Comparison of ENCODE assay signal across 8 cellular contexts in genomic region chr17:65013613-65014391, GRCh38. TPM values are rescaled to one million over a fixed set of nuclear protein-coding genes. Genes with fewer than 3 reads are reported as not detected.
DNase-seq lines count a peak whose midpoint lies in the region; ATAC-seq, FAIRE-seq and TF ChIP-seq lines count a peak whose summit lies in the region.

No MANE protein-coding gene starts in this region.

- no TSS peak for BruUV-seq in MCF 10A (replicated peaks; lab: Mats Ljungman, UMichigan)

- H3K27ac ChIP-seq in breast epithelium (peak overlapping the region in 1 of 2 donors; percentile 63), transverse colon (peak overlapping the region; percentile 34 to 54 (median 44)), SJCRH30 (no peak overlapping the region)

- peaks cover 31% of the 10 kb centered on the region for H3K4me1 Mint-ChIP-seq in MCF 10A (ENCODE audit: insufficient read depth, unreplicated experiment)
- H3K4me1 Mint-ChIP-seq in T-helper 17 cell: peaks cover 44% of the 10 kb centered on the region

- 71 to 75% methylated on average over 10 of the region's 10 CpGs for WGBS in transverse colon (ENCODE audit: low coverage in 1 of 2), 2 donors

- peaks cover 46% of the 10 kb centered on the region for H3K36me3 Mint-ChIP-seq in MCF 10A (ENCODE audit: insufficient read depth, unreplicated experiment)
- peaks cover 9% of the 10 kb centered on the region for H3K36me3 Mint-ChIP-seq in T-helper 17 cell (ENCODE audit: low read depth)

- H3K36me3 ChIP-seq in breast epithelium: no peaks in the 10 kb centered on the region
- peaks cover 0 to 9% (median 0%) of the 10 kb centered on the region in 4 donors for H3K36me3 ChIP-seq in transverse colon
- peaks cover 13% of the 10 kb centered on the region for H3K36me3 ChIP-seq in SJCRH30

- CTCF ChIA-PET in MCF 10A (lab: Yijun Ruan, JAX): interaction anchor here (0.6 to 1.4 kb wide), 3 partner anchors 8 to 123 kb away, joined by 4 to 8 read pairs (median 5); partner anchors contain the start of gene RGS9

- H3K27ac Mint-ChIP-seq in MCF 10A (ENCODE audit: low read depth, unreplicated experiment): peak overlapping the region; percentile 23
- peak overlapping the region; percentile 47 for H3K27ac Mint-ChIP-seq in T-helper 17 cell

- H3K4me1 ChIP-seq in breast epithelium (peaks cover 0 to 2% of the 10 kb centered on the region in 2 donors), transverse colon (peaks cover 14 to 47% (median 20%) of the 10 kb centered on the region in 4 donors), SJCRH30 (peaks cover 5% of the 10 kb centered on the region)

- H3K27me3 ChIP-seq in breast epithelium (no peaks in the 10 kb centered on the region), transverse colon (no peaks in the 10 kb centered on the region), SJCRH30 (no peaks in the 10 kb centered on the region)

- no peak for TF ChIP-seq EP300 in transverse colon (IDR thresholded peaks at IDR 0.05; ENCODE audit: low read depth)

- DNase-seq in MCF 10A (ENCODE audit: unreplicated experiment) (peak; percentile 76), breast epithelium (ENCODE audit: low spot score in 2 of 2) (no peak), T-helper 17 cell (no peak), fibroblast of villous mesenchyme (ENCODE audit: low read depth) (peak; percentile 95), transverse colon (no peak), SJCRH30 (no peak), GM12891 (ENCODE audit: insufficient read length, low spot score) (no peak)

- H3K4me3 ChIP-seq in breast epithelium (no peak overlapping the region), fibroblast of villous mesenchyme (ENCODE audit: low read depth, low read length) (no peak overlapping the region), transverse colon (no peak overlapping the region), SJCRH30 (no peak overlapping the region)

- ATAC-seq in T-helper 17 cell (peak; percentile 61), GM18519 (IDR thresholded peaks at IDR 0.05; ENCODE audit: low FRiP score, unreplicated experiment) (no peak)

- no peaks in the 10 kb centered on the region for H3K9me3 Mint-ChIP-seq in MCF 10A (ENCODE audit: unreplicated experiment)

- in situ Hi-C loops in transverse colon (cut with MboI; ENCODE audit: low pct_ligation_motif_present in 1 of 4, low pct_unique_long_range_greater_than_20kb in 1 of 4, low sequenced_read_pairs in 3 of 4): no loop called here

- H3K27me3 Mint-ChIP-seq in MCF 10A (ENCODE audit: insufficient read depth, unreplicated experiment): no peaks in the 10 kb centered on the region
- H3K27me3 Mint-ChIP-seq in T-helper 17 cell: no peaks in the 10 kb centered on the region

- intact Hi-C loops in MCF 10A (cut with micrococcal nuclease) (no loop called here), breast epithelium (cut with DNase I; ENCODE audit: low total_unique reads) (no loop called here), transverse colon (cut with DNase I; ENCODE audit: low total_unique reads) (no loop called here)

- no peak for TF ChIP-seq CTCF in MCF 10A (IDR thresholded peaks at IDR 0.05; ENCODE audit: unreplicated experiment)
- no peak for TF ChIP-seq CTCF in breast epithelium (IDR thresholded peaks at IDR 0.05)
- TF ChIP-seq CTCF in fibroblast of villous mesenchyme (IDR thresholded peaks at IDR 0.05; ENCODE audit: insufficient read depth, low read depth, low read length): no peak
- no peak for TF ChIP-seq CTCF in transverse colon (IDR thresholded peaks at IDR 0.05)

- POLR2A ChIA-PET in MCF 10A (lab: Yijun Ruan, JAX): interaction anchor here (0.6 to 2.2 kb wide), 12 partner anchors 8 to 1435 kb away, joined by 3 to 17 read pairs (median 4); no protein-coding TSS in a partner anchor

- H3K4me3 Mint-ChIP-seq in MCF 10A (ENCODE audit: unreplicated experiment) (no peak overlapping the region), T-helper 17 cell (peak overlapping the region; percentile 15)

- no peak for TF ChIP-seq POLR2A in breast epithelium (IDR thresholded peaks at IDR 0.05)
- TF ChIP-seq POLR2A in transverse colon (IDR thresholded peaks at IDR 0.05): no peak
- TF ChIP-seq POLR2A in GM12891 (IDR thresholded peaks at IDR 0.05; ENCODE audit: low read depth, low read length): no peak

- H3K9me3 ChIP-seq in breast epithelium: no peaks in the 10 kb centered on the region
- no peaks in the 10 kb centered on the region for H3K9me3 ChIP-seq in T-helper 17 cell (ENCODE audit: control insufficient read depth, low read length, poor library complexity, severe bottlenecking)
- no peaks in the 10 kb centered on the region for H3K9me3 ChIP-seq in transverse colon
- H3K9me3 ChIP-seq in SJCRH30 (replicated peaks): no peaks in the 10 kb centered on the region

- no peak for FAIRE-seq in GM12891 (lab: Jason Lieb, UNC)

TF ChIP-seq in GM12891, 5 proteins besides CTCF, POLR2A, EP300 and RAD21:
- TF ChIP-seq PAX5 (IDR thresholded peaks at IDR 0.05; ENCODE audit: insufficient read depth, low read length, severe bottlenecking): no peak
- TF ChIP-seq POU2F2 (IDR thresholded peaks at IDR 0.05; ENCODE audit: low read depth, low read length): no peak
- no peak for TF ChIP-seq POLR2AphosphoS5 (IDR thresholded peaks at IDR 0.05; ENCODE audit: low read depth, low read length)
- TF ChIP-seq SPI1 (IDR thresholded peaks at IDR 0.05; ENCODE audit: low read depth, low read length): no peak
- TF ChIP-seq TAF1 (IDR thresholded peaks at IDR 0.05; ENCODE audit: low read depth, low read length): no peak

RNA-seq across cellular contexts. Expression of gene GNA13, which starts 42.7 kb away (rescaled TPM):
- total RNA-seq in MCF 10A (2022) (32.1 and 33.2 TPM in 2 replicates), breast epithelium (10 to 100 TPM; 42.9 to 74.6 (median 47.8) TPM), T-helper 17 cell (100 to 1,000 TPM; 102 to 132 TPM), fibroblast of villous mesenchyme (62.5 and 82.5 TPM in 2 replicates), transverse colon (10 to 100 TPM; 37.8 to 89.4 (median 76.4) TPM)
- 39.6 and 41.1 TPM in 2 replicates for total RNA-seq in SJCRH30 (2014; rRNA removed; shearing (Covaris generic))
- polyA plus RNA-seq in GM12891 (2012; ENCODE audit: low read depth, missing spikeins): 19.4 TPM

Comparison
In these comparisons a context has a peak if more than half of its experiments do, and no peak if none do; other contexts are left out.
1. DNase-seq: peak in MCF 10A (single experiment) and fibroblast of villous mesenchyme (single experiment); none in breast epithelium (0 of 2), T-helper 17 cell (0 of 3), transverse colon (single experiment), SJCRH30 (0 of 2) and GM12891 (single experiment).